17 cellular contexts compared by ENCODE assay signal in genomic region chr18:44198296-44199284, GRCh38.
A peak's percentile ranks its signal among the peaks of the same experiment; 100 is the strongest.
DNase-seq lines count a peak whose midpoint lies in the region; ATAC-seq and TF ChIP-seq lines count a peak whose summit lies in the region.
"Had no signal": no experiment of that assay in that cellular context is flagged by ENCODE, and none has a peak within 500 bp of the region (broad histone marks: within the 10 kb centered on the region; RNA-seq: fewer than 3 reads in every experiment).

No MANE protein-coding gene starts in this region.

- no peak overlapping the region for H2BK15ac ChIP-seq in neuronal stem cell (ENCODE audit: low read length)

- H4K8ac ChIP-seq in neuronal stem cell (ENCODE audit: low read depth, low read length): no peak overlapping the region

- H4K91ac ChIP-seq in neuronal stem cell (ENCODE audit: low read depth, low read length, poor library complexity): no peak overlapping the region

- no peak overlapping the region for H3K27ac ChIP-seq in neuronal stem cell (replicated peaks; ENCODE audit: low read length)
- H3K27ac ChIP-seq: gastrocnemius medialis, left ventricle myocardium inferior, right lobe of liver had no signal

- no peak overlapping the region for H3K14ac ChIP-seq in neuronal stem cell (ENCODE audit: low read length)

- H3K4me2 ChIP-seq in neuronal stem cell (ENCODE audit: insufficient read depth, low read length, poor library complexity, severe bottlenecking): no peak overlapping the region

- no peaks in the 10 kb centered on the region for H3K4me1 Mint-ChIP-seq in Caco-2 (ENCODE audit: low read depth, unreplicated experiment)
- H3K4me1 Mint-ChIP-seq: activated naive CD8-positive, alpha-beta T cell treated with anti-CD3 and anti-CD28 coated beads for 36 hours had no signal

- peaks cover 3% of the 10 kb centered on the region for H3K27me3 Mint-ChIP-seq in Caco-2 (ENCODE audit: insufficient read depth, unreplicated experiment)

- intact Hi-C loops in Caco-2 (cut with micrococcal nuclease; ENCODE audit: unreplicated experiment): no loop called here

- CTCF ChIA-PET in Caco-2 (lab: Charles Lee): no interaction called here

- H3K9ac ChIP-seq in neuronal stem cell (ENCODE audit: low read depth, low read length, poor library complexity): no peak overlapping the region

- no peak overlapping the region for H3K23ac ChIP-seq in neuronal stem cell (ENCODE audit: low read depth, low read length, poor library complexity)

- no peak overlapping the region for H3K27ac Mint-ChIP-seq in Caco-2 (ENCODE audit: unreplicated experiment)
- H3K27ac Mint-ChIP-seq: activated naive CD8-positive, alpha-beta T cell treated with anti-CD3 and anti-CD28 coated beads for 36 hours had no signal

- H3K36me3 ChIP-seq in neuronal stem cell (replicated peaks in 1 of 2; ENCODE audit: control insufficient read depth in 2 of 2, insufficient read depth in 2 of 2, low read length in 2 of 2) (no peaks in the 10 kb centered on the region), Caco-2 (ENCODE audit: control insufficient read depth, insufficient read depth, low read length) (no peaks in the 10 kb centered on the region)
- H3K36me3 ChIP-seq: gastrocnemius medialis, left ventricle myocardium inferior, right lobe of liver had no signal

- H3K9me3 Mint-ChIP-seq in Caco-2 (ENCODE audit: unreplicated experiment): no peaks in the 10 kb centered on the region

- H3K4ac ChIP-seq in neuronal stem cell (ENCODE audit: low read length): no peak overlapping the region

- POLR2A ChIA-PET in Caco-2 (lab: Charles Lee): no interaction called here

- no peak overlapping the region for H3K4me3 Mint-ChIP-seq in Caco-2 (ENCODE audit: unreplicated experiment)
- H3K4me3 Mint-ChIP-seq: activated naive CD8-positive, alpha-beta T cell treated with anti-CD3 and anti-CD28 coated beads for 36 hours had no signal

- H2BK5ac ChIP-seq in neuronal stem cell (ENCODE audit: low read length): no peak overlapping the region

- H3K27me3 ChIP-seq in neuronal stem cell (ENCODE audit: control insufficient read depth in 3 of 3, insufficient read depth in 3 of 3, low read depth in 1 of 3, low read length in 3 of 3): no peaks in the 10 kb centered on the region
- H3K27me3 ChIP-seq in Caco-2 (replicated peaks; ENCODE audit: control insufficient read depth, insufficient read depth, low read length): no peaks in the 10 kb centered on the region
- H3K27me3 ChIP-seq: gastrocnemius medialis, right lobe of liver had no signal

- no peaks in the 10 kb centered on the region for H3K79me1 ChIP-seq in neuronal stem cell (ENCODE audit: low read depth, low read length)

- no peak overlapping the region for H3K4me3 ChIP-seq in neuronal stem cell (ENCODE audit: low read length in 2 of 2)
- no peak overlapping the region for H3K4me3 ChIP-seq in Caco-2 (ENCODE audit: low read depth, low read length)
- H3K4me3 ChIP-seq: gastrocnemius medialis, left ventricle myocardium inferior, right lobe of liver had no signal

- DNase-seq in GOT3 (lab: John Stamatoyannopoulos, UW) (peak; percentile 0), NCI-H187 treated with DMSO at 0.1 percent for 48 hours (lab: John Stamatoyannopoulos, UW) (peak; percentile 53), neuronal stem cell (ENCODE audit: low spot score) (no peak), Caco-2 (no peak), ureter (ENCODE audit: low spot score) (no peak), occipital lobe (lab: John Stamatoyannopoulos, UW) (no peak)
- DNase-seq: activated naive CD8-positive, alpha-beta T cell treated with anti-CD3 and anti-CD28 coated beads for 36 hours; cortex of kidney; KG1; left ventricle myocardium inferior; NCI-H526 treated with DMSO at 0.1 percent for 48 hours; PC-3; right lobe of liver; T-helper 9 cell had no signal

- peak overlapping the region; percentile 72 for H3K18ac ChIP-seq in neuronal stem cell (ENCODE audit: low read length)

- H2BK120ac ChIP-seq in neuronal stem cell (ENCODE audit: low read depth, low read length): no peak overlapping the region

- H2AK5ac ChIP-seq in neuronal stem cell (ENCODE audit: low read depth, low read length): no peak overlapping the region

- no peak overlapping the region for H2BK12ac ChIP-seq in neuronal stem cell (ENCODE audit: low read length)

- no peak for TF ChIP-seq CTCF in Caco-2 (IDR thresholded peaks at IDR 0.05; ENCODE audit: insufficient read depth in 1 of 2, low read depth in 1 of 2, low read length in 1 of 2, severe bottlenecking in 1 of 2, unreplicated experiment in 1 of 2)

- no TSS peak for BruUV-seq in Caco-2 (replicated peaks; lab: Mats Ljungman, UMichigan)

- no peaks in the 10 kb centered on the region for H3K4me1 ChIP-seq in neuronal stem cell (ENCODE audit: control insufficient read depth in 2 of 2, insufficient read depth in 1 of 2, low read depth in 1 of 2, low read length in 2 of 2)
- H3K4me1 ChIP-seq in Caco-2: no peaks in the 10 kb centered on the region
- H3K4me1 ChIP-seq: gastrocnemius medialis, left ventricle myocardium inferior, right lobe of liver had no signal

- no CpG with 5 or more reads among the region's 9 CpGs for WGBS in neuronal stem cell (ENCODE audit: extremely low coverage in 2 of 2, insufficient read length in 2 of 2, insufficient replicate concordance in 1 of 2), 2 donors

- H3K36me3 Mint-ChIP-seq in Caco-2 (ENCODE audit: insufficient read depth, unreplicated experiment): no peaks in the 10 kb centered on the region
- H3K36me3 Mint-ChIP-seq: activated naive CD8-positive, alpha-beta T cell treated with anti-CD3 and anti-CD28 coated beads for 36 hours had no signal

- no peaks in the 10 kb centered on the region for H3K9me3 ChIP-seq in neuronal stem cell (replicated peaks in 1 of 2; ENCODE audit: control insufficient read depth in 2 of 2, insufficient read depth in 1 of 2, low read depth in 1 of 2, low read length in 2 of 2)
- no peaks in the 10 kb centered on the region for H3K9me3 ChIP-seq in Caco-2
- H3K9me3 ChIP-seq: gastrocnemius medialis, right lobe of liver had no signal

- ATAC-seq in SK-N-SH treated with all-trans-retinoic acid at 6 μM for 48 hours: peak; percentile 32; the same call in 2 of the 3 replicates
- ATAC-seq in HG03045 (IDR thresholded peaks at IDR 0.05; ENCODE audit: unreplicated experiment): no peak
- ATAC-seq: gastrocnemius medialis, PC-3 had no signal

- peak overlapping the region; percentile 22 for H2AFZ ChIP-seq in neuronal stem cell (ENCODE audit: low read length)

TF ChIP-seq in SK-N-SH treated with all-trans-retinoic acid at 6 μM for 48 hours, 23 proteins besides CTCF, POLR2A, EP300 and RAD21 (continues in another document):
- no peak for TF ChIP-seq CSRNP3 (CRISPR knock-in tag; IDR thresholded peaks at IDR 0.05)
- no peak for TF ChIP-seq ESRRG (CRISPR knock-in tag; IDR thresholded peaks at IDR 0.05)
- TF ChIP-seq TSHZ2 (CRISPR knock-in tag; IDR thresholded peaks at IDR 0.05): no peak
- TF ChIP-seq SNAI2 (CRISPR knock-in tag; IDR thresholded peaks at IDR 0.05): no peak
- TF ChIP-seq ARNTL (CRISPR knock-in tag; IDR thresholded peaks at IDR 0.05; ENCODE audit: borderline replicate concordance, low read depth): no peak
- no peak for TF ChIP-seq CREB5 (CRISPR knock-in tag; IDR thresholded peaks at IDR 0.05; ENCODE audit: low read depth)
- no peak for TF ChIP-seq TCF4 (CRISPR knock-in tag; IDR thresholded peaks at IDR 0.05; ENCODE audit: borderline replicate concordance)
- no peak for TF ChIP-seq ZNF70 (CRISPR knock-in tag; IDR thresholded peaks at IDR 0.05)
- TF ChIP-seq ZFP3 (CRISPR knock-in tag; IDR thresholded peaks at IDR 0.05): no peak
- TF ChIP-seq ZC3H10 (CRISPR knock-in tag; IDR thresholded peaks at IDR 0.05): no peak

Comparison
In these comparisons a context has a peak if more than half of its experiments do, and no peak if none do; other contexts are left out.
1. DNase-seq: peak in GOT3 (single experiment) and NCI-H187 treated with DMSO at 0.1 percent for 48 hours (single experiment); none in neuronal stem cell (single experiment), Caco-2 (0 of 2), ureter (single experiment) and occipital lobe (single experiment).